8 cellular contexts compared by ENCODE assay signal in genomic region chr2:85728883-85729824, GRCh38. TPM values are rescaled to one million over a fixed set of nuclear protein-coding genes. Genes with fewer than 3 reads are reported as not detected.
DNase-seq lines count a peak whose midpoint lies in the region; ATAC-seq, FAIRE-seq and TF ChIP-seq lines count a peak whose summit lies in the region.

No MANE protein-coding gene starts in this region.

- no peaks in the 10 kb centered on the region for H3K27me3 ChIP-seq in testis

- H3K36me3 ChIP-seq in testis (ENCODE audit: low read depth, missing control alignments) = no peaks in the 10 kb centered on the region

- H3K4me1 ChIP-seq in testis = peaks cover 3% of the 10 kb centered on the region

- H3K27ac ChIP-seq in C4-2B (no peak overlapping the region), testis (peak overlapping the region in 1 of 2 donors; percentile 21)

- ATAC-seq in GM19395 (IDR thresholded peaks at IDR 0.05; ENCODE audit: unreplicated experiment) (peak; percentile 76), omental fat pad (ENCODE audit: low FRiP score) (peak; percentile 90)

- TF ChIP-seq POLR2A in testis (IDR thresholded peaks at IDR 0.05) = no peak

- WGBS in testis, 2 donors = 20 to 31% methylated on average over 20 to 26 of the region's 26 CpGs

- DNase-seq in SHP77 treated with DMSO at 0.1 percent for 48 hours (lab: John Stamatoyannopoulos, UW) = peak; percentile 34
- peak; percentile 88 for DNase-seq in activated effector memory CD4-positive, alpha-beta T cell treated with anti-CD3 and anti-CD28 coated beads, Interleukin-2, amount 50 U/mL, for 16 hours
- DNase-seq in frontal cortex (ENCODE audit: low spot score in 2 of 2) = peak; percentile 66 to 87
- DNase-seq in omental fat pad (ENCODE audit: low spot score) = peak; percentile 84
- DNase-seq in testis = peak; percentile 91

- H3K4me3 ChIP-seq in testis = no peak overlapping the region

- intact Hi-C loops in testis (cut with DNase I; ENCODE audit: low total_unique reads) = loop anchor here (5.0 kb wide), 1 partner anchor 83 kb away; no protein-coding TSS in a partner anchor

- FAIRE-seq in frontal cortex (lab: Jason Lieb, UNC) = no peak

- TF ChIP-seq CTCF in C4-2B (conservative IDR thresholded peaks at IDR 0.05) (peak; percentile 97), LNCAP (IDR thresholded peaks at IDR 0.05) (peak; percentile 87), omental fat pad (IDR thresholded peaks at IDR 0.05) (peak in 2 of 3 donors; percentile 39 to 88), testis (IDR thresholded peaks at IDR 0.05) (peak; percentile 84 to 95 (median 87))

- no peaks in the 10 kb centered on the region for H3K9me3 ChIP-seq in testis

RNA-seq across cellular contexts. Expression of gene ATOH8, which starts 24.6 kb away (rescaled TPM):
- 2.0 TPM for total RNA-seq in frontal cortex
- 100 to 1,000 TPM in 1 of 4 donors, 10 to 100 TPM in 3; 17.1 to 210 (median 45.9) TPM for total RNA-seq in omental fat pad
- total RNA-seq in testis = 10 to 100 TPM; 14.2 to 16.8 TPM
- polyA plus RNA-seq in testis (ENCODE audit: insufficient read depth, low read depth, low replicate concordance) = 13.5 TPM

RNA-seq across cellular contexts. Expression of gene GNLY, which starts 35.0 kb away (rescaled TPM):
- not detected for total RNA-seq in frontal cortex
- 1 to 10 TPM; 1.0 to 5.5 (median 4.3) TPM for total RNA-seq in omental fat pad
- total RNA-seq in testis = 1 to 10 TPM in 1 of 2 donors, under 1 TPM in 1; 0.43 to 2.6 TPM
- polyA plus RNA-seq in testis (ENCODE audit: insufficient read depth, low read depth, low replicate concordance) = 2.2 TPM

Comparison
In these comparisons a context has a peak if more than half of its experiments do, and no peak if none do; other contexts are left out.
1. DNase-seq: peak in every context shown above with its lines; median percentile 91 in testis; 88 in activated effector memory CD4-positive, alpha-beta T cell treated with anti-CD3 and anti-CD28 coated beads, Interleukin-2, amount 50 U/mL, for 16 hours; 84 in omental fat pad; 76 in frontal cortex; 34 in SHP77 treated with DMSO at 0.1 percent for 48 hours.